8 cellular contexts compared by ENCODE assay signal in genomic region chr4:40057540-40058091, GRCh38.
DNase-seq lines count a peak whose midpoint lies in the region; ATAC-seq and TF ChIP-seq lines count a peak whose summit lies in the region.

No MANE protein-coding gene starts in this region.

- H3K4me3 ChIP-seq in OCI-LY3 (ENCODE audit: low read length) (peak overlapping the region; percentile 97), mucosa of rectum (ENCODE audit: low read length in 2 of 2) (peak overlapping the region; percentile 92 to 95)

- DNase-seq in DMS114 treated with DMSO at 0.1 percent for 48 hours (lab: John Stamatoyannopoulos, UW; ENCODE audit: unreplicated experiment) (peak; percentile 88), HuH-7 (ENCODE audit: low spot score) (peak; percentile 95), activated T-cell treated with anti-CD3 and anti-CD28 coated beads for 48 hours (ENCODE audit: low read depth) (peak; percentile 47), erythroblast (lab: John Stamatoyannopoulos, UW) (peak; percentile 93 to 94)
- peak; percentile 36 to 55 for DNase-seq in stimulated activated CD8-positive, alpha-beta memory T cell treated with anti-CD3 and anti-CD28 coated beads, Interleukin-7, amount 100 ng/mL, for 4 hours (ENCODE audit: low read depth in 2 of 2)

- peak; percentile 58 for ATAC-seq in GM21526 (IDR thresholded peaks at IDR 0.05; ENCODE audit: low FRiP score, unreplicated experiment)

- H3K9me3 ChIP-seq in OCI-LY3 (ENCODE audit: insufficient read depth, low read length) = no peaks in the 10 kb centered on the region
- no peaks in the 10 kb centered on the region for H3K9me3 ChIP-seq in mucosa of rectum (ENCODE audit: control insufficient read depth in 2 of 2, low read length in 2 of 2)

- H3K27me3 ChIP-seq in OCI-LY3 (ENCODE audit: low read depth, low read length) (no peaks in the 10 kb centered on the region), mucosa of rectum (ENCODE audit: control insufficient read depth in 2 of 2, insufficient read depth in 2 of 2, low read length in 2 of 2) (no peaks in the 10 kb centered on the region)

- H2AFZ ChIP-seq in OCI-LY3 (ENCODE audit: low read depth, low read length) = peak overlapping the region; percentile 84

- TF ChIP-seq CTCF in OCI-LY3 (IDR thresholded peaks at IDR 0.05; ENCODE audit: low read depth, low read length) = no peak

- peaks cover 23% of the 10 kb centered on the region for H3K79me2 ChIP-seq in OCI-LY3 (ENCODE audit: low read length)

- TF ChIP-seq POLR2A in erythroblast (IDR thresholded peaks at IDR 0.05; ENCODE audit: low read length) = peak; percentile 88

- H4K20me1 ChIP-seq in OCI-LY3 (ENCODE audit: insufficient read depth, low read length) = no peaks in the 10 kb centered on the region

- peak overlapping the region; percentile 81 for H3K27ac ChIP-seq in OCI-LY3 (ENCODE audit: low read length)
- peak overlapping the region; percentile 99 for H3K27ac ChIP-seq in mucosa of rectum (ENCODE audit: low read depth in 2 of 2, low read length in 2 of 2)

- peak overlapping the region; percentile 97 for H3K4me2 ChIP-seq in OCI-LY3 (ENCODE audit: low read length)

- H3K4me1 ChIP-seq in OCI-LY3 (ENCODE audit: low read length) = peaks cover 19% of the 10 kb centered on the region
- H3K4me1 ChIP-seq in mucosa of rectum (ENCODE audit: control insufficient read depth in 2 of 2, insufficient read depth in 2 of 2, low read length in 2 of 2) = peaks cover 13 to 18% of the 10 kb centered on the region in 2 donors

- H3K9ac ChIP-seq in OCI-LY3 (ENCODE audit: low read length) = peak overlapping the region; percentile 95
- H3K9ac ChIP-seq in mucosa of rectum (ENCODE audit: low read depth in 1 of 2, low read length in 2 of 2) = peak overlapping the region; percentile 93 to 99

- H3K36me3 ChIP-seq in OCI-LY3 (replicated peaks; ENCODE audit: low read depth, low read length) (peaks cover 3% of the 10 kb centered on the region), mucosa of rectum (ENCODE audit: control insufficient read depth in 2 of 2, insufficient read depth in 2 of 2, low read length in 2 of 2) (no peaks in the 10 kb centered on the region)

Comparison
In these comparisons a context has a peak if more than half of its experiments do, and no peak if none do; other contexts are left out.
1. Peak in every context shown above with its lines: DNase-seq, ATAC-seq, H3K4me3 ChIP-seq and H3K27ac ChIP-seq.